19 cellular contexts compared by ENCODE assay signal in genomic region chr21:39311164-39311563, GRCh38. TPM values are rescaled to one million over a fixed set of nuclear protein-coding genes. Genes with fewer than 3 reads are reported as not detected.
DNase-seq lines count a peak whose midpoint lies in the region; ATAC-seq and TF ChIP-seq lines count a peak whose summit lies in the region.
"Had no signal": no experiment of that assay in that cellular context is flagged by ENCODE, and none has a peak within 500 bp of the region (broad histone marks: within the 10 kb centered on the region; RNA-seq: fewer than 3 reads in every experiment).

No MANE protein-coding gene starts in this region.

- no peak for DNase-seq in CD4-positive, CD25-positive, alpha-beta regulatory T cell
- DNase-seq in DND-41: no peak
- DNase-seq in T-helper 17 cell: no peak
- no peak for DNase-seq in nephron progenitor cell
- DNase-seq in hypothalamus (lab: John Stamatoyannopoulos, UW): no peak
- no peak for DNase-seq in retina
- DNase-seq: activated naive CD4-positive, alpha-beta T cell; aorta; Caco-2; mesendoderm; MG63; NCI-H1417 treated with DMSO at 0.1 percent for 48 hours; NCI-H524; stimulated activated CD4-positive, alpha-beta T cell treated with anti-CD3 and anti-CD28 coated beads, Interleukin-2, amount 100 ng/mL, for 48 hours; upper lobe of left lung had no signal

- no peak for ATAC-seq in CD4-positive, CD25-positive, alpha-beta regulatory T cell (ENCODE audit: low read depth in 2 of 2)
- no peak for ATAC-seq in DND-41 (ENCODE audit: insufficient read depth, low read depth)
- ATAC-seq in T-helper 17 cell: no peak
- no peak for ATAC-seq in GM19324 (IDR thresholded peaks at IDR 0.05; ENCODE audit: low FRiP score, unreplicated experiment)
- ATAC-seq: esophagus mucosa, HCT116 had no signal

- H3K27me3 Mint-ChIP-seq in CD4-positive, CD25-positive, alpha-beta regulatory T cell: peaks cover 14% of the 10 kb centered on the region
- no peaks in the 10 kb centered on the region for H3K27me3 Mint-ChIP-seq in T-helper 17 cell
- H3K27me3 Mint-ChIP-seq in nephron progenitor cell (ENCODE audit: low read depth, poor library complexity): peaks cover 6% of the 10 kb centered on the region

- H3K9me3 Mint-ChIP-seq in CD4-positive, CD25-positive, alpha-beta regulatory T cell: peaks cover 0 to 5% (median 0%) of the 10 kb centered on the region in 7 donors
- H3K9me3 Mint-ChIP-seq in nephron progenitor cell: no peaks in the 10 kb centered on the region

- peaks cover 15% of the 10 kb centered on the region for H3K36me3 Mint-ChIP-seq in CD4-positive, CD25-positive, alpha-beta regulatory T cell
- H3K36me3 Mint-ChIP-seq in T-helper 17 cell (ENCODE audit: low read depth) (peaks cover 4% of the 10 kb centered on the region), nephron progenitor cell (ENCODE audit: low read depth) (peaks cover 56% of the 10 kb centered on the region)

- peak overlapping the region; percentile 81 for H3K4me3 ChIP-seq in CD4-positive, CD25-positive, alpha-beta regulatory T cell (ENCODE audit: low read depth, low read length)
- no peak overlapping the region for H3K4me3 ChIP-seq in DND-41 (ENCODE audit: low read depth in 1 of 2, low read length in 2 of 2)
- H3K4me3 ChIP-seq: prostate gland had no signal

- peaks cover 19% of the 10 kb centered on the region for H3K36me3 ChIP-seq in CD4-positive, CD25-positive, alpha-beta regulatory T cell (ENCODE audit: control insufficient read depth, insufficient read depth, low read length)
- peaks cover 41% of the 10 kb centered on the region for H3K36me3 ChIP-seq in DND-41 (ENCODE audit: insufficient read depth, low read length)
- H3K36me3 ChIP-seq: prostate gland had no signal

- H3K4me1 Mint-ChIP-seq in CD4-positive, CD25-positive, alpha-beta regulatory T cell: peaks cover 18 to 66% (median 52%) of the 10 kb centered on the region in 4 donors
- H3K4me1 Mint-ChIP-seq in T-helper 17 cell: peaks cover 43% of the 10 kb centered on the region
- peaks cover 25% of the 10 kb centered on the region for H3K4me1 Mint-ChIP-seq in nephron progenitor cell

- no peaks in the 10 kb centered on the region for H3K9me3 ChIP-seq in CD4-positive, CD25-positive, alpha-beta regulatory T cell (ENCODE audit: control insufficient read depth in 2 of 2, low read length in 2 of 2)
- H3K9me3 ChIP-seq in DND-41 (ENCODE audit: insufficient read depth, low read length, severe bottlenecking) (no peaks in the 10 kb centered on the region), T-helper 17 cell (ENCODE audit: control insufficient read depth, low read length, poor library complexity, severe bottlenecking) (no peaks in the 10 kb centered on the region)
- H3K9me3 ChIP-seq: Caco-2, MG63, prostate gland, upper lobe of left lung had no signal

- no peak overlapping the region for H3K9ac ChIP-seq in DND-41 (ENCODE audit: low read depth, low read length)

- no peak overlapping the region for H2AFZ ChIP-seq in DND-41 (ENCODE audit: low read depth, low read length)

- peaks cover 78% of the 10 kb centered on the region for H3K79me2 ChIP-seq in DND-41 (ENCODE audit: insufficient read depth, low read length)

- peak overlapping the region in 3 of 4 donors; percentile 35 to 98 (median 94) for H3K4me3 Mint-ChIP-seq in CD4-positive, CD25-positive, alpha-beta regulatory T cell
- H3K4me3 Mint-ChIP-seq in T-helper 17 cell (peak overlapping the region; percentile 12), nephron progenitor cell (peak overlapping the region; percentile 88)

- TF ChIP-seq CTCF in DND-41 (IDR thresholded peaks at IDR 0.05; ENCODE audit: borderline replicate concordance, extremely low read depth, low read length, poor library complexity, severe bottlenecking): no peak
- no peak for TF ChIP-seq CTCF in nephron progenitor cell (IDR thresholded peaks at IDR 0.05)

- H3K27me3 ChIP-seq in CD4-positive, CD25-positive, alpha-beta regulatory T cell (ENCODE audit: control insufficient read depth, insufficient read depth, low read length): no peaks in the 10 kb centered on the region
- H3K27me3 ChIP-seq in DND-41 (ENCODE audit: insufficient read depth, low read length, poor library complexity): no peaks in the 10 kb centered on the region
- H3K27me3 ChIP-seq: MG63, upper lobe of left lung had no signal

- peaks cover 39% of the 10 kb centered on the region for H4K20me1 ChIP-seq in DND-41 (ENCODE audit: insufficient read depth, low read length)

- peaks cover 44% of the 10 kb centered on the region for H3K4me1 ChIP-seq in CD4-positive, CD25-positive, alpha-beta regulatory T cell (ENCODE audit: control insufficient read depth, insufficient read depth, low read length, poor library complexity, severe bottlenecking)
- peaks cover 21% of the 10 kb centered on the region for H3K4me1 ChIP-seq in DND-41 (ENCODE audit: insufficient read depth, low read length)

- peak overlapping the region in 1 of 3 donors; percentile 89 for H3K27ac Mint-ChIP-seq in CD4-positive, CD25-positive, alpha-beta regulatory T cell
- H3K27ac Mint-ChIP-seq in T-helper 17 cell (peak overlapping the region; percentile 93), nephron progenitor cell (no peak overlapping the region)

- H3K27ac ChIP-seq in CD4-positive, CD25-positive, alpha-beta regulatory T cell (ENCODE audit: insufficient read depth, low read length, poor library complexity, severe bottlenecking): no peak overlapping the region
- H3K27ac ChIP-seq in DND-41 (ENCODE audit: low read length): no peak overlapping the region
- H3K27ac ChIP-seq: prostate gland had no signal

- peak overlapping the region; percentile 74; the same call in 1 of the 2 replicates for H3K4me2 ChIP-seq in DND-41 (ENCODE audit: insufficient read depth, low read length)

RNA-seq across cellular contexts. Expression of gene BRWD1, which starts 2.3 kb away (rescaled TPM):
- total RNA-seq in CD4-positive, CD25-positive, alpha-beta regulatory T cell: 110 TPM
- 10 to 100 TPM; 33.9 to 44.1 (median 41.1) TPM for polyA plus RNA-seq in CD4-positive, CD25-positive, alpha-beta regulatory T cell
- total RNA-seq in T-helper 17 cell: 10 to 100 TPM; 71.9 to 81.6 TPM

RNA-seq across cellular contexts. Expression of gene HMGN1, which starts 37.7 kb away (rescaled TPM):
- 249 TPM for total RNA-seq in CD4-positive, CD25-positive, alpha-beta regulatory T cell
- polyA plus RNA-seq in CD4-positive, CD25-positive, alpha-beta regulatory T cell: 100 to 1,000 TPM; 168 to 223 (median 182) TPM
- 100 to 1,000 TPM; 183 to 231 TPM for total RNA-seq in T-helper 17 cell

Comparison
In these comparisons a context has a peak if more than half of its experiments do, and no peak if none do; other contexts are left out.
1. H3K4me3 Mint-ChIP-seq: peak in every context shown above with its lines; median percentile 94 in CD4-positive, CD25-positive, alpha-beta regulatory T cell; 88 in nephron progenitor cell; 12 in T-helper 17 cell.